Comparison of ENCODE assay signal across 2 cellular contexts in genomic region chr4:41095973-41096372, GRCh38.
TF ChIP-seq lines count a peak whose summit lies in the region.

No MANE protein-coding gene starts in this region.

TF ChIP-seq in GM12878, 131 proteins besides CTCF, POLR2A, EP300 and RAD21 (continued from another document):
- no peak for TF ChIP-seq STAT1 (conservative IDR thresholded peaks at IDR 0.05)
- no peak for TF ChIP-seq TCF12 (IDR thresholded peaks at IDR 0.05; ENCODE audit: low read depth, low read length)
- TF ChIP-seq CHD1 (IDR thresholded peaks at IDR 0.05; ENCODE audit: low read depth, low read length), result no peak
- no peak for TF ChIP-seq SMAD5 (IDR thresholded peaks at IDR 0.05; ENCODE audit: low read depth)
- TF ChIP-seq IKZF2 (IDR thresholded peaks at IDR 0.05), result peak; percentile 29 to 35; a peak in 2 of 4 replicates
- TF ChIP-seq NR2C1 (IDR thresholded peaks at IDR 0.05), result no peak
- 0 out of 2 replicates have a peak, but pooled peaks have one; percentile 23 for TF ChIP-seq POLR2AphosphoS5 (IDR thresholded peaks at IDR 0.05; ENCODE audit: low read length)
- TF ChIP-seq EZH2 (IDR thresholded peaks at IDR 0.05; ENCODE audit: borderline replicate concordance, control insufficient read depth, low read depth, low read length), result no peak
- TF ChIP-seq JUNB (IDR thresholded peaks at IDR 0.05), result peak; percentile 56; the same call in 1 of the 2 replicates
- TF ChIP-seq MLLT1 (IDR thresholded peaks at IDR 0.05), result no peak
- 0 out of 4 replicates have a peak, but pooled peaks of 1 of the 2 experiments have one; percentile 16 for TF ChIP-seq ETV6 (conservative IDR thresholded peaks at IDR 0.05 in 1 of 2, IDR thresholded peaks at IDR 0.05 in 1 of 2; ENCODE audit: borderline replicate concordance in 1 of 2, low read depth in 1 of 2)
- TF ChIP-seq ZNF24 (IDR thresholded peaks at IDR 0.05), result no peak
- no peak for TF ChIP-seq ATF3 (IDR thresholded peaks at IDR 0.05; ENCODE audit: borderline replicate concordance, extremely low read depth, low read depth, low read length)
- no peak for TF ChIP-seq RELB (IDR thresholded peaks at IDR 0.05; ENCODE audit: low read depth)
- peak; percentile 47; the same call in 1 of the 2 replicates for TF ChIP-seq NFIC (IDR thresholded peaks at IDR 0.05; ENCODE audit: low read depth, low read length)
- TF ChIP-seq POU2F2 (IDR thresholded peaks at IDR 0.05; ENCODE audit: borderline replicate concordance, low read depth, low read length), result peak; percentile 59; the same call in 2 of the 3 replicates
- TF ChIP-seq TARDBP (IDR thresholded peaks at IDR 0.05; ENCODE audit: borderline replicate concordance), result no peak
- no peak for TF ChIP-seq ZNF274 (IDR thresholded peaks at IDR 0.05; ENCODE audit: insufficient read depth, insufficient read length)

TF ChIP-seq in GM23338, 12 proteins besides CTCF, POLR2A, EP300 and RAD21 (continued from another document):
- TF ChIP-seq REST (IDR thresholded peaks at IDR 0.05; ENCODE audit: unreplicated experiment) (no peak), STAT1 (IDR thresholded peaks at IDR 0.05; ENCODE audit: unreplicated experiment) (no peak), JUNB (IDR thresholded peaks at IDR 0.05; ENCODE audit: unreplicated experiment) (no peak)
